21 cellular contexts compared by ENCODE assay signal in the genomic region with DNA sequence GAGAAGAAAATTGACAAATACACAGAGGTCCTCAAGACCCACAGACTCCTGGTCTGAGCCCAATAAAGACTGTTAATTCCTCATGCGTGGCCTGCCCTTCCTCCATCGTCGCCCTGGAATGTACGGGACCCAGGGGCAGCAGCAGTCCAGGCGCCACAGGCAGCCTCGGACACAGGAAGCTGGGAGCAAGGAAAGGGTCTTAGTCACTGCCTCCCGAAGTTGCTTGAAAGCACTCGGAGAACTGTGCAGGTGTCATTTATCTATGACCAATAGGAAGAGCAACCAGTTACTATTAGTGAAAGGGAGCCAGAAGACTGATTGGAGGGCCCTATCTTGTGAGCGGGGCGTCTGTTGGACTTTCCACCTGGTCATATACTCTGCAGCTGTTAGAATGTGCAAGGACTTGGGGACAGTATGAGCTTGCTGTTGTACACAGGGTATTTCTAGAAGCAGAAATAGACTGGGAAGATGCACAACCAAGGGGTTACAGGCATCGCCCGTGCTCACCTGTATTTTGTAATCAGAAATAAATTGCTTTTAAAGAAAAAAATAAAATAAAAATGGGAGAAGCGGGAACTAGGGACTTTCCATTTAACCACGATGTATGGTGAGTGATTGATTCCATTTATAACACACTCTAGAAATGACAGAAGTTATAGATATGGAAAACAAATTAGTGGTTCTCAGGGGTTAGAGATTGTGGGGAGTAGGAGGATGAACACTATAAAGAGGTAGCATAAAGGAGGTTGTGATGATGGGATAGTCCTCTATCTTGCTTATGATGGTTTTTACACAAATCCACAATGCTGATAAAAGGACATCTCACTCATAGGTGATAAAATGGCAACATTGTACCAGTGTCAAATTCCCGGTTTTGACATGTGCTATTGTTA.
"Had no signal": no experiment of that assay in that cellular context is flagged by ENCODE, and none has a peak within 500 bp of the region (broad histone marks: within the 10 kb centered on the region; RNA-seq: fewer than 3 reads in every experiment).

No MANE protein-coding gene starts in this region.

- H3K27me3 Mint-ChIP-seq: memory B cell had no signal

- DNase-seq: activated CD8-positive, alpha-beta memory T cell treated with anti-CD3 and anti-CD28 coated beads, Interleukin-2, amount 50 U/mL, for 48 hours; activated effector memory CD4-positive, alpha-beta T cell treated with anti-CD3 and anti-CD28 coated beads, Interleukin-2, amount 50 U/mL, for 16 hours; cerebellar nuclear complex; effector CD8-positive, alpha-beta T cell; foreskin keratinocyte; glutamatergic neuron; kidney glomerular epithelial cell; left ventricle myocardium superior; naive thymus-derived CD4-positive, alpha-beta T cell; SK-N-SH; stimulated activated CD4-positive, alpha-beta T cell treated with anti-CD3 and anti-CD28 coated beads, Interleukin-2, amount 100 ng/mL, for 24 hours; substantia nigra; T-cell; T-helper 9 cell; transverse colon had no signal

- H3K36me3 ChIP-seq: ascending aorta, breast epithelium, pancreas, transverse colon had no signal

- H3K9me3 Mint-ChIP-seq: memory B cell; naive thymus-derived CD4-positive, alpha-beta T cell; T-cell had no signal

- H3K27ac Mint-ChIP-seq: memory B cell; naive thymus-derived CD4-positive, alpha-beta T cell; T-cell had no signal

- H3K9ac ChIP-seq: SK-N-SH had no signal

- H3K4me2 ChIP-seq: SK-N-SH had no signal

- H3K4me1 ChIP-seq: ascending aorta, breast epithelium, pancreas, transverse colon had no signal

- ATAC-seq: foreskin keratinocyte; left ventricle myocardium superior; mucosa of descending colon; naive thymus-derived CD4-positive, alpha-beta T cell; pancreas; sciatic nerve; T-cell had no signal

- H3K4me3 ChIP-seq: ascending aorta, breast epithelium, mucosa of descending colon, pancreas, transverse colon had no signal

- H3K4me3 Mint-ChIP-seq: memory B cell; naive thymus-derived CD4-positive, alpha-beta T cell; T-cell had no signal

- H3K27me3 ChIP-seq: ascending aorta, breast epithelium, foreskin keratinocyte, transverse colon had no signal

- H3K27ac ChIP-seq: ascending aorta, breast epithelium, foreskin keratinocyte, pancreas, transverse colon had no signal

- H3K36me3 Mint-ChIP-seq: memory B cell; naive thymus-derived CD4-positive, alpha-beta T cell; T-cell had no signal

- H3K4me1 Mint-ChIP-seq: naive thymus-derived CD4-positive, alpha-beta T cell; T-cell had no signal

- H3K9me3 ChIP-seq: ascending aorta, breast epithelium, mucosa of descending colon, pancreas, SK-N-SH, transverse colon had no signal
